22 cellular contexts compared by ENCODE assay signal in genomic region chr2:159101755-159102489, GRCh38.
A peak's percentile ranks its signal among the peaks of the same experiment; 100 is the strongest.
DNase-seq lines count a peak whose midpoint lies in the region; ATAC-seq, FAIRE-seq and TF ChIP-seq lines count a peak whose summit lies in the region.
"Had no signal": no experiment of that assay in that cellular context is flagged by ENCODE, and none has a peak within 500 bp of the region (broad histone marks: within the 10 kb centered on the region; RNA-seq: fewer than 3 reads in every experiment).

No MANE protein-coding gene starts in this region.

- CTCF ChIA-PET in Panc1 (lab: Charles Lee): no interaction called here

- H3K36me3 Mint-ChIP-seq in nephron (ENCODE audit: low read depth): peaks cover 32% of the 10 kb centered on the region

- peaks cover 34% of the 10 kb centered on the region for H3K4me1 Mint-ChIP-seq in nephron

- no peaks in the 10 kb centered on the region; the same call in 1 of the 2 replicates for H3K36me3 ChIP-seq in Panc1 (ENCODE audit: control insufficient read depth, insufficient read depth, low read length)
- H3K36me3 ChIP-seq: adrenal gland, prostate gland, thoracic aorta had no signal

- peaks cover 26% of the 10 kb centered on the region for H3K4me1 ChIP-seq in Panc1 (ENCODE audit: control insufficient read depth, insufficient read depth, low read length)

- H3K27ac Mint-ChIP-seq in nephron: peak overlapping the region; percentile 19 to 96 (median 89)
- H3K27ac Mint-ChIP-seq: activated CD8-positive, alpha-beta T cell treated with anti-CD3 and anti-CD28 coated beads for 36 hours; CD4-positive, alpha-beta T cell; stimulated activated naive B cell treated with anti-CD40 and anti-IgM and Interleukin-4, amounts not matched to agents 10 μg/mL and 1 μg/mL and 100 μg/mL, for 72 hours had no signal

- FAIRE-seq in GM18507 (lab: Jason Lieb, UNC): peak; percentile 51
- FAIRE-seq: bronchial epithelial cell, endometrium, small intestine had no signal

- POLR2A ChIA-PET in Panc1 (lab: Charles Lee): interaction anchor here (0.7 kb wide), 1 partner anchor 32 kb away, joined by 3 read pairs; no protein-coding TSS in a partner anchor

- TF ChIP-seq CTCF in Panc1 (IDR thresholded peaks at IDR 0.05) (no peak), nephron (IDR thresholded peaks at IDR 0.05; ENCODE audit: unreplicated experiment in 3 of 3) (no peak)

- in situ Hi-C loops in Panc1 (cut with HindIII; ENCODE audit: low pct_unique_long_range_greater_than_20kb, low sequenced_read_pairs): no loop called here

- no peaks in the 10 kb centered on the region for H3K27me3 Mint-ChIP-seq in nephron (ENCODE audit: low read depth)
- H3K27me3 Mint-ChIP-seq: activated CD8-positive, alpha-beta T cell treated with anti-CD3 and anti-CD28 coated beads for 36 hours; CD4-positive, alpha-beta T cell; stimulated activated naive B cell treated with anti-CD40 and anti-IgM and Interleukin-4, amounts not matched to agents 10 μg/mL and 1 μg/mL and 100 μg/mL, for 72 hours had no signal

- ATAC-seq in Panc1: no peak
- peak; percentile 49 for ATAC-seq in left ventricle myocardium superior
- no peak for ATAC-seq in stimulated activated naive CD8-positive, alpha-beta T cell treated with anti-CD3 and anti-CD28 coated beads, Interleukin-15, Interleukin-2, amounts not matched to agents 100 U/mL and 50 U/mL, for 24 hours
- ATAC-seq in GM18861 (IDR thresholded peaks at IDR 0.05; ENCODE audit: unreplicated experiment): no peak
- ATAC-seq: activated CD4-positive, CD25-positive, alpha-beta regulatory T cell treated with anti-CD3 and anti-CD28 coated beads, Interleukin-2, amount 50 U/mL, for 24 hours; activated CD8-positive, alpha-beta T cell treated with anti-CD3 and anti-CD28 coated beads for 36 hours; stimulated activated naive B cell treated with anti-CD40 and anti-IgM and Interleukin-4, amounts not matched to agents 10 μg/mL and 1 μg/mL and 100 μg/mL, for 72 hours had no signal

- H3K27me3 ChIP-seq in Panc1 (ENCODE audit: control insufficient read depth, insufficient read depth, low read length): no peaks in the 10 kb centered on the region
- H3K27me3 ChIP-seq: adrenal gland had no signal

- peak overlapping the region; percentile 51; the same call in 1 of the 2 replicates for H3K27ac ChIP-seq in Panc1 (ENCODE audit: low read length)
- H3K27ac ChIP-seq: adrenal gland, prostate gland, thoracic aorta had no signal

- DNase-seq in GM18507 (ENCODE audit: extremely low spot score, insufficient read length, low read depth) (no peak), Panc1 (ENCODE audit: low read depth, low spot score) (no peak), left ventricle myocardium superior (no peak), NCI-H1436 treated with DMSO at 0.1 percent for 48 hours (lab: John Stamatoyannopoulos, UW) (no peak)
- DNase-seq in stimulated activated CD4-positive, alpha-beta T cell treated with anti-CD3 and anti-CD28 coated beads, Interleukin-4, amount 100 ng/mL, for 4 hours: no peak
- DNase-seq in stimulated activated naive CD8-positive, alpha-beta T cell treated with anti-CD3 and anti-CD28 coated beads, Interleukin-15, Interleukin-2, amounts not matched to agents 100 U/mL and 50 U/mL, for 24 hours: no peak
- DNase-seq: activated CD8-positive, alpha-beta T cell treated with anti-CD3 and anti-CD28 coated beads for 36 hours; activated T-cell treated with anti-CD3 and anti-CD28 coated beads for 4 hours; CD4-positive, alpha-beta T cell; NCI-H2029; NCI-H446 treated with DMSO at 0.1 percent for 48 hours; NK-92 treated with Interleukin-12 subunit alpha and Interleukin-12 subunit beta, amount 100 ng/mL, for 24 hours; small intestine; stimulated activated naive B cell treated with anti-CD40 and anti-IgM and Interleukin-4, amounts not matched to agents 10 μg/mL and 1 μg/mL and 100 μg/mL, for 72 hours had no signal

- BruUV-seq in Panc1 (replicated peaks; lab: Mats Ljungman, UMichigan): no TSS peak

- no peak overlapping the region for H3K4me3 ChIP-seq in Panc1 (ENCODE audit: low read depth in 2 of 2, low read length in 2 of 2)
- H3K4me3 ChIP-seq: adrenal gland, prostate gland, thoracic aorta had no signal

- no peaks in the 10 kb centered on the region for H3K9me3 ChIP-seq in Panc1 (ENCODE audit: control insufficient read depth, insufficient read depth, low read depth, low read length)
- H3K9me3 ChIP-seq: adrenal gland, prostate gland, thoracic aorta had no signal

- intact Hi-C loops in Panc1 (cut with micrococcal nuclease; ENCODE audit: unreplicated experiment) (no loop called here), left ventricle myocardium superior (cut with micrococcal nuclease) (no loop called here)

- no peaks in the 10 kb centered on the region for H3K9me3 Mint-ChIP-seq in nephron
- H3K9me3 Mint-ChIP-seq: CD4-positive, alpha-beta T cell had no signal

- no peak overlapping the region for H3K4me3 Mint-ChIP-seq in nephron
- H3K4me3 Mint-ChIP-seq: activated CD8-positive, alpha-beta T cell treated with anti-CD3 and anti-CD28 coated beads for 36 hours; CD4-positive, alpha-beta T cell; stimulated activated naive B cell treated with anti-CD40 and anti-IgM and Interleukin-4, amounts not matched to agents 10 μg/mL and 1 μg/mL and 100 μg/mL, for 72 hours had no signal
